In the genomic region with DNA sequence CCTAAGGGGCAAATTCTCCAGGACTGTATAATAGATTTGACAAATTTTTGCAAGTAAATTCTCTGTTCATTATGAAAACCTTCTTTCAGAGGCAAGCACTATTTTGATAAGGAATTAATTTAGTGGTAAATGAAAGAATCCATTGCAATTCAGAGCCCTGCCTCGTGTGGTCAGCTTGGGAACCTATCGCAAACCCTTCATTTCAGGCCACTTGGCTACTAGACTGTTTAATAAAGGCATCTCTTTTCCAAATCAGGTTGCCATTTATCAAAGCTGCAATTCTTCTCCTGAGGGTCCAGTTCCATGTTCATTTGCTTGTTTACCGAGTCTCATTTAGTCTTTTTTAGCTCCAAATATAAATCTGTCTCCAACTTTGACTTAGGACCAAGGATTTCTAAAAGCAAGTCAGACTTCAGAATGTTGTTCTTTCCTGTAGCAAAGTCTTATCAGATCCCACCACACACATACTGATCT, we compare ENCODE assay signal across 1 cellular context.
TF ChIP-seq lines count a peak whose summit lies in the region.

No MANE protein-coding gene starts in this region.

TF ChIP-seq in IMR-90, 13 proteins besides CTCF, POLR2A, EP300 and RAD21 (continued from another document):
- TF ChIP-seq USF2 (IDR thresholded peaks at IDR 0.05; ENCODE audit: low read depth, low read length) (no peak), FOS (IDR thresholded peaks at IDR 0.05; ENCODE audit: low read depth, low read length) (no peak), BHLHE40 (IDR thresholded peaks at IDR 0.05; ENCODE audit: low read depth, low read length) (no peak), NFE2L2 (IDR thresholded peaks at IDR 0.05; ENCODE audit: low read depth, low read length) (no peak), CHD1 (IDR thresholded peaks at IDR 0.05; ENCODE audit: low read depth, low read length) (no peak), RFX5 (IDR thresholded peaks at IDR 0.05; ENCODE audit: low read depth, low read length) (no peak), SMC3 (IDR thresholded peaks at IDR 0.05; ENCODE audit: low read depth, low read length) (no peak), CEBPB (IDR thresholded peaks at IDR 0.05; ENCODE audit: low read depth, low read length) (no peak)
